In the genomic region with DNA sequence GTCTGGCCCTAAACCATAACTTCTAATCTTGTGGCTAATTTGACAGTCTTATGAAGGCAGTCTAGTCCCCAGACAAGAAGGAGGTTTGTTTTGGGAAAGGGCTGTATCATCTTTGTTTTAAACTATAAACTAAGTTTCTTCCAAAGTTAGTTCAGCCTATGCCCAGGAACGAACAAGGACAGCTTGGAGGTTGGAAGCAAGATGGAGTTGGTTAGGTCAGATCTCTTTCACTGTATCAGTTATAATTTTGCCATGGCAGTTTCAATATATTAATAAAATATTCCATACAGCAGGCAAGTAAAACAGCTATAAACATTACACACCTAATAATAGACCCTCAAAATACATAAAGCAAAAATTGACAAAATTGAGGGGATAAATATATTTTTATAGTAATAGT, we compare ENCODE assay signal across 33 cellular contexts. TPM values are rescaled to one million over a fixed set of nuclear protein-coding genes. Genes with fewer than 3 reads are reported as not detected.
"Had no signal": no experiment of that assay in that cellular context is flagged by ENCODE, and none has a peak within 500 bp of the region (broad histone marks: within the 10 kb centered on the region; RNA-seq: fewer than 3 reads in every experiment).

No MANE protein-coding gene starts in this region.

- H3K9me3 Mint-ChIP-seq: stimulated activated effector memory CD8-positive, alpha-beta T cell treated with anti-CD3 and anti-CD28 coated beads, Interleukin-12 subunit alpha, Interleukin-12 subunit beta, amount 100 ng/mL, for 72 hours; stimulated activated memory B cell treated with anti-CD40 and anti-IgM and Interleukin-4, amounts not matched to agents 10 μg/mL and 1 μg/mL and 100 μg/mL, for 72 hours; stimulated activated naive B cell treated with anti-CD40 and anti-IgM and Interleukin-4, amounts not matched to agents 10 μg/mL and 1 μg/mL and 100 μg/mL, for 72 hours; stimulated activated naive CD8-positive, alpha-beta T cell treated with anti-CD3 and anti-CD28 coated beads, Interleukin-15, amount 100 ng/mL, for 72 hours; stimulated activated naive CD8-positive, alpha-beta T cell treated with anti-CD3 and anti-CD28 coated beads, Interleukin-15, Interleukin-2, amounts not matched to agents 100 ng/mL and 50 ng/mL, for 24 hours; type B pancreatic cell had no signal

- H3K27ac ChIP-seq: stomach, suprapubic skin, testis, thoracic aorta, thyroid gland, tibial artery, tibial nerve, transverse colon, upper lobe of left lung, upper lobe of right lung, uterus, vagina had no signal

- H3K9me3 ChIP-seq: stomach, suprapubic skin, testis, thoracic aorta, thyroid gland, tibial artery, tibial nerve, transverse colon, upper lobe of left lung, upper lobe of right lung, uterus, vagina had no signal

- H3K4me1 Mint-ChIP-seq: stimulated activated effector memory CD8-positive, alpha-beta T cell treated with anti-CD3 and anti-CD28 coated beads, Interleukin-12 subunit alpha, Interleukin-12 subunit beta, amount 100 ng/mL, for 72 hours; stimulated activated memory B cell treated with anti-CD40 and anti-IgM and Interleukin-4, amounts not matched to agents 10 μg/mL and 1 μg/mL and 100 μg/mL, for 72 hours; stimulated activated naive B cell treated with anti-CD40 and anti-IgM and Interleukin-4, amounts not matched to agents 10 μg/mL and 1 μg/mL and 100 μg/mL, for 72 hours had no signal

- H3K36me3 Mint-ChIP-seq: stimulated activated effector memory CD8-positive, alpha-beta T cell treated with anti-CD3 and anti-CD28 coated beads, Interleukin-12 subunit alpha, Interleukin-12 subunit beta, amount 100 ng/mL, for 72 hours; stimulated activated memory B cell treated with anti-CD40 and anti-IgM and Interleukin-4, amounts not matched to agents 10 μg/mL and 1 μg/mL and 100 μg/mL, for 72 hours; stimulated activated naive B cell treated with anti-CD40 and anti-IgM and Interleukin-4, amounts not matched to agents 10 μg/mL and 1 μg/mL and 100 μg/mL, for 72 hours; type B pancreatic cell had no signal

- H3K27ac Mint-ChIP-seq: stimulated activated effector memory CD8-positive, alpha-beta T cell treated with anti-CD3 and anti-CD28 coated beads, Interleukin-12 subunit alpha, Interleukin-12 subunit beta, amount 100 ng/mL, for 72 hours; stimulated activated memory B cell treated with anti-CD40 and anti-IgM and Interleukin-4, amounts not matched to agents 10 μg/mL and 1 μg/mL and 100 μg/mL, for 72 hours; stimulated activated naive B cell treated with anti-CD40 and anti-IgM and Interleukin-4, amounts not matched to agents 10 μg/mL and 1 μg/mL and 100 μg/mL, for 72 hours; stimulated activated naive CD8-positive, alpha-beta T cell treated with anti-CD3 and anti-CD28 coated beads, Interleukin-15, amount 100 ng/mL, for 72 hours; stimulated activated naive CD8-positive, alpha-beta T cell treated with anti-CD3 and anti-CD28 coated beads, Interleukin-15, Interleukin-2, amounts not matched to agents 100 ng/mL and 50 ng/mL, for 24 hours; type B pancreatic cell had no signal

- FAIRE-seq: urothelium cell line had no signal

- H3K4me1 ChIP-seq: suprapubic skin, testis, thyroid gland, tibial artery, tibial nerve, transverse colon, upper lobe of left lung, upper lobe of right lung, uterus, vagina had no signal

- H3K36me3 ChIP-seq: stomach, suprapubic skin, thoracic aorta, thyroid gland, tibial artery, tibial nerve, transverse colon, upper lobe of left lung, upper lobe of right lung, uterus, vagina had no signal

- ATAC-seq: stimulated activated effector memory CD8-positive, alpha-beta T cell treated with anti-CD3 and anti-CD28 coated beads, Interleukin-12 subunit alpha, Interleukin-12 subunit beta, amount 100 ng/mL, for 72 hours; stimulated activated memory B cell treated with anti-CD40 and anti-IgM and Interleukin-4, amounts not matched to agents 10 μg/mL and 1 μg/mL and 100 μg/mL, for 72 hours; stimulated activated naive B cell treated with anti-CD40 and anti-IgM and Interleukin-4, amounts not matched to agents 10 μg/mL and 1 μg/mL and 100 μg/mL, for 72 hours; stimulated activated naive CD8-positive, alpha-beta T cell treated with anti-CD3 and anti-CD28 coated beads, Interleukin-15, amount 100 ng/mL, for 72 hours; stimulated activated naive CD8-positive, alpha-beta T cell treated with anti-CD3 and anti-CD28 coated beads, Interleukin-15, Interleukin-2, amounts not matched to agents 100 U/mL and 50 U/mL, for 24 hours; upper lobe of right lung had no signal

- H3K4me3 ChIP-seq: stomach, suprapubic skin, testis, thoracic aorta, thyroid gland, tibial artery, tibial nerve, transverse colon, upper lobe of left lung, upper lobe of right lung, uterus, vagina had no signal

- DNase-seq: stimulated activated CD4-positive, alpha-beta T cell treated with anti-CD3 and anti-CD28 coated beads, Interleukin-2, amount 100 ng/mL, for 48 hours; stimulated activated CD4-positive, alpha-beta T cell treated with anti-CD3 and anti-CD28 coated beads, Interleukin-4, amount 100 ng/mL, for 1 hour; stimulated activated CD4-positive, alpha-beta T cell treated with anti-CD3 and anti-CD28 coated beads, Interleukin-4, amount 100 ng/mL, for 24 hours; stimulated activated CD4-positive, alpha-beta T cell treated with anti-CD3 and anti-CD28 coated beads, Interleukin-4, amount 100 ng/mL, for 4 hours; stimulated activated CD8-positive, alpha-beta memory T cell treated with anti-CD3 and anti-CD28 coated beads, Interleukin-4, amount 100 ng/mL, for 48 hours; stimulated activated naive B cell treated with anti-CD40 and anti-IgM and Interleukin-4, amounts not matched to agents 10 μg/mL and 1 μg/mL and 100 μg/mL, for 72 hours; stimulated activated naive CD4-positive, alpha-beta T cell; stimulated activated naive CD4-positive, alpha-beta T cell treated with Interleukin-2 at 50 U/mL for 16 hours; stimulated activated naive CD8-positive, alpha-beta T cell treated with anti-CD3 and anti-CD28 coated beads, Interleukin-15, amount 100 ng/mL, for 72 hours; stimulated activated naive CD8-positive, alpha-beta T cell treated with anti-CD3 and anti-CD28 coated beads, Interleukin-15, Interleukin-2, amounts not matched to agents 100 U/mL and 50 U/mL, for 24 hours; stomach; substantia nigra; testis; thyroid gland; tibial artery; transverse colon; trophoblast cell; upper lobe of left lung; upper lobe of right lung; uterus had no signal

- H3K4me3 Mint-ChIP-seq: stimulated activated effector memory CD8-positive, alpha-beta T cell treated with anti-CD3 and anti-CD28 coated beads, Interleukin-12 subunit alpha, Interleukin-12 subunit beta, amount 100 ng/mL, for 72 hours; stimulated activated memory B cell treated with anti-CD40 and anti-IgM and Interleukin-4, amounts not matched to agents 10 μg/mL and 1 μg/mL and 100 μg/mL, for 72 hours; stimulated activated naive B cell treated with anti-CD40 and anti-IgM and Interleukin-4, amounts not matched to agents 10 μg/mL and 1 μg/mL and 100 μg/mL, for 72 hours; stimulated activated naive CD8-positive, alpha-beta T cell treated with anti-CD3 and anti-CD28 coated beads, Interleukin-15, amount 100 ng/mL, for 72 hours; stimulated activated naive CD8-positive, alpha-beta T cell treated with anti-CD3 and anti-CD28 coated beads, Interleukin-15, Interleukin-2, amounts not matched to agents 100 ng/mL and 50 ng/mL, for 24 hours; type B pancreatic cell had no signal

- H3K27me3 ChIP-seq: stomach, suprapubic skin, testis, thyroid gland, tibial artery, tibial nerve, upper lobe of left lung, upper lobe of right lung, uterus, vagina had no signal

RNA-seq across cellular contexts. Expression of gene CYP8B1, which starts 17.1 kb away (rescaled TPM):
- total RNA-seq: stomach, subcutaneous adipose tissue, suprapubic skin, temporal lobe, testis, thoracic aorta, thyroid gland, tibial nerve, transverse colon, upper lobe of right lung, ureter, urinary bladder, uterus, vagina had no signal
